Comparison of ENCODE assay signal across 14 cellular contexts in the genomic region with DNA sequence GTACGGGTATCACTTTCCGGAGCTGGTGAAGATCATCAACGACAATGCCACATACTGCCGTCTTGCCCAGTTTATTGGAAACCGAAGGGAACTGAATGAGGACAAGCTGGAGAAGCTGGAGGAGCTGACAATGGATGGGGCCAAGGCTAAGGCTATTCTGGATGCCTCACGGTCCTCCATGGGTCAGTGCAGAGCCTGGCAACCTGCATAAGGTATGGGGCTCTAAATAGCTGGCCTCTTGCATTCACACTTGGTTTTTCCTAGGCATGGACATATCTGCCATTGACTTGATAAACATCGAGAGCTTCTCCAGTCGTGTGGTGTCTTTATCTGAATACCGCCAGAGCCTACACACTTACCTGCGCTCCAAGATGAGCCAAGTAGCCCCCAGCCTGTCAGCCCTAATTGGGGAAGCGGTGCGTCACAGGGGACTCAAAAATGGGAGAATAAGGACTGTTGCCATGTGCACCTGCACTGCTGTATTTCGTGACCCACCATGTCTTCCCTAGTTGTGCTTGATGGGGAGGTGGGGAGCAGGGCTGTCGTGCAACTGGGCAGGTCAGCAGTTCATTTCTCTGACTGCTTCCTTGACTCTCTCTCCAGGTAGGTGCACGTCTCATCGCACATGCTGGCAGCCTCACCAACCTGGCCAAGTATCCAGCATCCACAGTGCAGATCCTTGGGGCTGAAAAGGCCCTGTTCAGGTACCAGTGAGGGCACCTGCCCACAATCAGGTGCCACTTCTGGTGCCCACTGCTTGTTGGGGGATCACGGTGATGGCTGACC. TPM values are rescaled to one million over a fixed set of nuclear protein-coding genes. Genes with fewer than 3 reads are reported as not detected.
DNase-seq lines count a peak whose midpoint lies in the region; ATAC-seq, FAIRE-seq and TF ChIP-seq lines count a peak whose summit lies in the region.
"Had no signal": no experiment of that assay in that cellular context is flagged by ENCODE, and none has a peak within 500 bp of the region (broad histone marks: within the 10 kb centered on the region; RNA-seq: fewer than 3 reads in every experiment).

No MANE protein-coding gene starts in this region.

- no peaks in the 10 kb centered on the region for H3K27me3 Mint-ChIP-seq in CD4-positive, CD25-positive, alpha-beta regulatory T cell

- WGBS in A549 (ENCODE audit: missing lambda C conversion rate) = 95% methylated on average over 17 of the region's 17 CpGs
- 90% methylated on average over 17 of the region's 17 CpGs for WGBS in GM12878 (ENCODE audit: insufficient coverage, insufficient replicate concordance, low lambda C conversion rate, missing lambda C conversion rate)

- RAD21 ChIA-PET in GM12878 (lab: Charles Lee; ENCODE audit: unreplicated experiment) = no interaction called here

- TF ChIP-seq CTCF in A549 (IDR thresholded peaks at IDR 0.05) (no peak), NB4 (IDR thresholded peaks at IDR 0.05; ENCODE audit: low read depth, low read length) (no peak), GM12878 (IDR thresholded peaks at IDR 0.05 in 2 of 3, conservative IDR thresholded peaks at IDR 0.05 in 1 of 3; ENCODE audit: control insufficient read depth in 2 of 3, extremely low read depth in 1 of 3, insufficient read depth in 1 of 3, low read depth in 3 of 3, low read length in 3 of 3) (no peak)

- SMC1A ChIA-PET in GM12878 (lab: Charles Lee; ENCODE audit: uncharacterized antibody, unreplicated experiment) = interaction anchor here (4.9 kb wide), 1 partner anchor 9 kb away, joined by 25 read pairs; the partner anchor contains the start of gene IDH3B

- no TSS peak for BruUV-seq in GM12878 (replicated peaks; lab: Mats Ljungman, UMichigan)

- peaks cover 17% of the 10 kb centered on the region for H4K20me1 ChIP-seq in GM12878 (ENCODE audit: control insufficient read depth, insufficient read depth)

- peaks cover 34% of the 10 kb centered on the region for H3K4me1 ChIP-seq in A549
- peaks cover 34% of the 10 kb centered on the region for H3K4me1 ChIP-seq in CD4-positive, CD25-positive, alpha-beta regulatory T cell (ENCODE audit: control insufficient read depth, insufficient read depth, low read length, poor library complexity, severe bottlenecking)
- peaks cover 13% of the 10 kb centered on the region for H3K4me1 ChIP-seq in GM12878 (ENCODE audit: control insufficient read depth, insufficient read depth, low read length)

- no peak for TF ChIP-seq POLR2A in A549 (IDR thresholded peaks at IDR 0.05; ENCODE audit: low read length)
- peak; percentile 5 for TF ChIP-seq POLR2A in NB4 (IDR thresholded peaks at IDR 0.05; ENCODE audit: extremely low read depth, insufficient read length)
- peak; percentile 57 for TF ChIP-seq POLR2A in GM12878 (IDR thresholded peaks at IDR 0.05; ENCODE audit: low read depth, low read length)

- no peaks in the 10 kb centered on the region for H3K27me3 ChIP-seq in CD4-positive, CD25-positive, alpha-beta regulatory T cell (ENCODE audit: control insufficient read depth, insufficient read depth, low read length)
- H3K27me3 ChIP-seq in GM12878 (replicated peaks in 1 of 2; ENCODE audit: control insufficient read depth in 2 of 2, insufficient read depth in 2 of 2, low read length in 1 of 2) = no peaks in the 10 kb centered on the region
- H3K27me3 ChIP-seq: hepatocyte, neutrophil had no signal

- no peak overlapping the region for H3K4me3 ChIP-seq in A549
- H3K4me3 ChIP-seq in CD4-positive, CD25-positive, alpha-beta regulatory T cell (ENCODE audit: low read depth, low read length) = no peak overlapping the region
- peak overlapping the region; percentile 80 for H3K4me3 ChIP-seq in NB4 (ENCODE audit: low read depth, low read length)
- H3K4me3 ChIP-seq in GM12878 = 0 out of 2 replicates have a peak overlapping the region, but pooled peaks have one; percentile 95
- H3K4me3 ChIP-seq: hepatocyte had no signal

- intact Hi-C loops in GM12878 (cut with micrococcal nuclease; ENCODE audit: unreplicated experiment) (no loop called here), left cardiac atrium (cut with DNase I) (no loop called here)

- ATAC-seq in A549 = no peak
- ATAC-seq in CD4-positive, CD25-positive, alpha-beta regulatory T cell (ENCODE audit: low read depth in 2 of 2) = no peak
- no peak for ATAC-seq in GM12878
- ATAC-seq in left cardiac atrium = no peak
- ATAC-seq in HG03039 (IDR thresholded peaks at IDR 0.05; ENCODE audit: unreplicated experiment) = no peak
- ATAC-seq: esophagus mucosa had no signal

- POLR2A ChIA-PET in A549 (lab: Yijun Ruan, JAX) = interaction anchor here (1.7 kb wide), 1 partner anchor 8 kb away, joined by 11 read pairs; the partner anchor contains the start of gene IDH3B
- POLR2A ChIA-PET in GM12878 (lab: Charles Lee) = interaction anchor here (5.6 kb wide), 1 partner anchor 9 kb away, joined by 47 read pairs; the partner anchor contains the start of gene IDH3B

- no peak overlapping the region for H2AFZ ChIP-seq in GM12878 (ENCODE audit: control insufficient read depth, low read depth, low read length)
- H2AFZ ChIP-seq: hepatocyte had no signal

- DNase-seq in A549 (ENCODE audit: low read depth in 1 of 2, low spot score in 1 of 2) = no peak
- no peak for DNase-seq in CD4-positive, CD25-positive, alpha-beta regulatory T cell
- no peak for DNase-seq in NB4 (ENCODE audit: low read depth)
- no peak for DNase-seq in GM12878 (ENCODE audit: low read depth, low spot score)
- DNase-seq in left cardiac atrium = no peak
- no peak for DNase-seq in NCI-H1694 treated with DMSO at 0.1 percent for 48 hours (lab: John Stamatoyannopoulos, UW)
- no peak for DNase-seq in A172 (ENCODE audit: low spot score)
- DNase-seq: NK-92 treated with Interleukin-12 subunit alpha and Interleukin-12 subunit beta, amount 100 ng/mL, for 24 hours; small intestine had no signal

- in situ Hi-C loops in GM12878 (cut with MboI) = no loop called here

- H3K36me3 Mint-ChIP-seq in CD4-positive, CD25-positive, alpha-beta regulatory T cell = peaks cover 51% of the 10 kb centered on the region

- no peak overlapping the region for H3K27ac Mint-ChIP-seq in CD4-positive, CD25-positive, alpha-beta regulatory T cell

- FAIRE-seq in A549 (lab: Jason Lieb, UNC) (no peak), GM12878 (lab: Jason Lieb, UNC) (no peak)
- FAIRE-seq: colon, small intestine had no signal

- CTCF ChIA-PET in A549 (lab: Yijun Ruan, JAX) (interaction anchor here (1.1 to 13.5 kb wide), 8 partner anchors 7 to 345 kb away, joined by 3 to 165 read pairs (median 6); partner anchors contain the start of gene IDH3B), GM12878 (lab: Yijun Ruan, JAX) (interaction anchor here (1.2 to 1.4 kb wide), 2 partner anchors 10 to 133 kb away, joined by 3 to 4 read pairs; no protein-coding TSS in a partner anchor)

- H3K4me2 ChIP-seq in A549 (peak overlapping the region; percentile 98; the same call in 2 of the 3 replicates), GM12878 (ENCODE audit: control insufficient read depth, insufficient read depth) (peak overlapping the region; percentile 95)
- H3K4me2 ChIP-seq: hepatocyte had no signal

- H3K9me3 ChIP-seq in A549 = no peaks in the 10 kb centered on the region
- no peaks in the 10 kb centered on the region for H3K9me3 ChIP-seq in CD4-positive, CD25-positive, alpha-beta regulatory T cell (ENCODE audit: control insufficient read depth in 2 of 2, low read length in 2 of 2)
- no peaks in the 10 kb centered on the region for H3K9me3 ChIP-seq in GM12878 (replicated peaks; ENCODE audit: control insufficient read depth, insufficient read depth, low read length)
- H3K9me3 ChIP-seq: neutrophil had no signal

- peaks cover 65% of the 10 kb centered on the region for H3K36me3 ChIP-seq in CD4-positive, CD25-positive, alpha-beta regulatory T cell (ENCODE audit: control insufficient read depth, insufficient read depth, low read length)
- peaks cover 29 to 40% of the 10 kb centered on the region in 2 experiments for H3K36me3 ChIP-seq in GM12878 (ENCODE audit: control insufficient read depth in 2 of 2, insufficient read depth in 2 of 2, low read length in 1 of 2)

- H3K9me3 Mint-ChIP-seq in CD4-positive, CD25-positive, alpha-beta regulatory T cell = no peaks in the 10 kb centered on the region

- TF ChIP-seq EP300 in A549 (IDR thresholded peaks at IDR 0.05) = no peak
- no peak for TF ChIP-seq EP300 in GM12878 (IDR thresholded peaks at IDR 0.05; ENCODE audit: borderline replicate concordance in 1 of 2, control insufficient read depth in 1 of 2, low read depth in 2 of 2, low read length in 2 of 2)

- H3K79me2 ChIP-seq in GM12878 (ENCODE audit: control insufficient read depth, insufficient read depth, low read length) = peaks cover 52% of the 10 kb centered on the region

- H3K27ac ChIP-seq in A549 (no peak overlapping the region), GM12878 (ENCODE audit: control insufficient read depth, insufficient read depth) (no peak overlapping the region)
- H3K27ac ChIP-seq in CD4-positive, CD25-positive, alpha-beta regulatory T cell (ENCODE audit: insufficient read depth, low read length, poor library complexity, severe bottlenecking) = no peak overlapping the region
- H3K27ac ChIP-seq: hepatocyte, neutrophil had no signal

- H3K4me3 Mint-ChIP-seq in CD4-positive, CD25-positive, alpha-beta regulatory T cell = peak overlapping the region; percentile 16 to 93 (median 64)

- TF ChIP-seq RAD21 in A549 (conservative IDR thresholded peaks at IDR 0.05 in 1 of 2, IDR thresholded peaks at IDR 0.05 in 1 of 2) = no peak
- TF ChIP-seq RAD21 in GM12878 (IDR thresholded peaks at IDR 0.05; ENCODE audit: insufficient read depth, low read depth, low read length) = no peak

- no peak overlapping the region for H3K9ac ChIP-seq in GM12878 (ENCODE audit: control insufficient read depth, insufficient read depth, low read length)

- H3K4me1 Mint-ChIP-seq in CD4-positive, CD25-positive, alpha-beta regulatory T cell = peaks cover 9 to 33% (median 17%) of the 10 kb centered on the region in 4 donors

RNA-seq across cellular contexts. Expression of gene NOP56, which starts 3.1 kb away (rescaled TPM):
- polyA plus RNA-seq in A549 (2011; rRNA removed) (471 and 571 TPM in 2 replicates), A549 (2017; fragmentation: RNase III; extraction: RNeasy Plus Mini Kit Qiagen cat#74134 plus additional on column Dnase treatment) (658 to 761 TPM (median 681 TPM) in 3 replicates), GM12878 (2011; rRNA removed) (218 and 254 TPM in 2 replicates), GM12878 (2014; fragmentation: Illumina TruSeq; extraction: Trizol) (550 and 607 TPM in 2 replicates), GM12878 (2014; fragmentation: Nextera tagmentation; extraction: Ambion mirVana) (100 to 1,000 TPM; 368 to 439 TPM), GM12878 (2014; rRNA removed) (371 and 408 TPM in 2 replicates), GM12878 (2016; fragmentation: Nextera tagmentation; extraction: Ambion mirVana) (100 to 1,000 TPM; 524 to 544 TPM)
- polyA plus RNA-seq in A549 (2012; cell fraction: cytosol; rRNA removed) = 493 and 522 TPM in 2 replicates
- 926 and 1,083 TPM in 2 replicates for polyA plus RNA-seq in A549 (2012; cell fraction: nucleus; rRNA removed)
- polyA minus RNA-seq in A549 (2011; rRNA and poly(A)+ RNA removed) = 526 and 546 TPM in 2 replicates
- total RNA-seq in CD4-positive, CD25-positive, alpha-beta regulatory T cell = 249 TPM
- polyA plus RNA-seq in CD4-positive, CD25-positive, alpha-beta regulatory T cell = 100 to 1,000 TPM in 3 of 4 donors, 10 to 100 TPM in 1; 91.8 to 106 (median 103) TPM
- total RNA-seq in GM12878 (2013; cell fraction: nucleolus; rRNA removed) = 254 and 257 TPM in 2 replicates
- total RNA-seq in GM12878 (2014; rRNA removed) (440 and 489 TPM in 2 replicates), GM12878 (2014; rRNA removed; fragmentation: Illumina TruSeq; extraction: Trizol) (502 and 535 TPM in 2 replicates), GM12878 (2021) (409 and 424 TPM in 2 replicates), left cardiac atrium (10 to 100 TPM; 63.3 to 91.3 TPM)
- polyA plus RNA-seq in GM12878 (2011; ENCODE audit: low read depth) = 171 TPM
- polyA plus RNA-seq in GM12878 (2011; cell fraction: cytosol; rRNA removed) = 225 and 235 TPM in 2 replicates
- polyA plus RNA-seq in GM12878 (2011; cell fraction: nucleus; rRNA removed) = 739 and 811 TPM in 2 replicates
- polyA plus RNA-seq in GM12878 (2012) = 189 and 258 TPM in 2 replicates
- 286 and 315 TPM in 2 replicates for polyA minus RNA-seq in GM12878 (2011; rRNA and poly(A)+ RNA removed)
- 94.6 and 146 TPM in 2 replicates for polyA minus RNA-seq in GM12878 (2011; cell fraction: cytosol; rRNA and poly(A)+ RNA removed)
- polyA minus RNA-seq in GM12878 (2011; cell fraction: nucleus; rRNA and poly(A)+ RNA removed) = 316 and 496 TPM in 2 replicates
- total RNA-seq in A172 (2014; rRNA removed; shearing (Covaris generic)) = 210 and 227 TPM in 2 replicates

RNA-seq across cellular contexts. Expression of gene IDH3B, which starts 8.5 kb away (rescaled TPM):
- polyA plus RNA-seq in A549 (2011; rRNA removed) (188 and 200 TPM in 2 replicates), A549 (2017; fragmentation: RNase III; extraction: RNeasy Plus Mini Kit Qiagen cat#74134 plus additional on column Dnase treatment) (141 to 154 TPM (median 149 TPM) in 3 replicates), GM12878 (2011; rRNA removed) (145 and 177 TPM in 2 replicates), GM12878 (2014; fragmentation: Illumina TruSeq; extraction: Trizol) (98.3 and 101 TPM in 2 replicates), GM12878 (2014; fragmentation: Nextera tagmentation; extraction: Ambion mirVana) (10 to 100 TPM; 65.3 to 87.1 TPM), GM12878 (2014; rRNA removed) (134 and 144 TPM in 2 replicates), GM12878 (2016; fragmentation: Nextera tagmentation; extraction: Ambion mirVana) (100 to 1,000 TPM; 149 to 167 TPM)
- 252 and 259 TPM in 2 replicates for polyA plus RNA-seq in A549 (2012; cell fraction: cytosol; rRNA removed)
- 494 and 609 TPM in 2 replicates for polyA plus RNA-seq in A549 (2012; cell fraction: nucleus; rRNA removed)
- polyA minus RNA-seq in A549 (2011; rRNA and poly(A)+ RNA removed) = 164 and 170 TPM in 2 replicates
- total RNA-seq in CD4-positive, CD25-positive, alpha-beta regulatory T cell = 113 TPM
- 100 to 1,000 TPM; 106 to 117 (median 110) TPM for polyA plus RNA-seq in CD4-positive, CD25-positive, alpha-beta regulatory T cell
- total RNA-seq in GM12878 (2013; cell fraction: nucleolus; rRNA removed) = 83.2 and 91.2 TPM in 2 replicates
- total RNA-seq in GM12878 (2014; rRNA removed) (131 and 136 TPM in 2 replicates), GM12878 (2014; rRNA removed; fragmentation: Illumina TruSeq; extraction: Trizol) (84.7 and 90.5 TPM in 2 replicates), GM12878 (2021) (109 and 110 TPM in 2 replicates), left cardiac atrium (100 to 1,000 TPM; 149 to 166 TPM)
- 112 TPM for polyA plus RNA-seq in GM12878 (2011; ENCODE audit: low read depth)
- polyA plus RNA-seq in GM12878 (2011; cell fraction: cytosol; rRNA removed) = 211 and 226 TPM in 2 replicates
- polyA plus RNA-seq in GM12878 (2011; cell fraction: nucleus; rRNA removed) = 484 and 526 TPM in 2 replicates
- 102 and 111 TPM in 2 replicates for polyA plus RNA-seq in GM12878 (2012)
- polyA minus RNA-seq in GM12878 (2011; rRNA and poly(A)+ RNA removed) = 159 and 168 TPM in 2 replicates
- 34.7 and 40.0 TPM in 2 replicates for polyA minus RNA-seq in GM12878 (2011; cell fraction: cytosol; rRNA and poly(A)+ RNA removed)
- 69.9 and 95.9 TPM in 2 replicates for polyA minus RNA-seq in GM12878 (2011; cell fraction: nucleus; rRNA and poly(A)+ RNA removed)
- 258 and 260 TPM in 2 replicates for total RNA-seq in A172 (2014; rRNA removed; shearing (Covaris generic))

RNA-seq across cellular contexts. Expression of gene EBF4, which starts 37.1 kb away (rescaled TPM):
- polyA plus RNA-seq in A549 (2011; rRNA removed) (2.2 and 2.9 TPM in 2 replicates), A549 (2017; fragmentation: RNase III; extraction: RNeasy Plus Mini Kit Qiagen cat#74134 plus additional on column Dnase treatment) (1.5 to 3.2 TPM (median 2.8 TPM) in 3 replicates), GM12878 (2011; rRNA removed) (not detected in 2 replicates), GM12878 (2014; fragmentation: Illumina TruSeq; extraction: Trizol) (not detected in 2 replicates), GM12878 (2014; fragmentation: Nextera tagmentation; extraction: Ambion mirVana) (not detected), GM12878 (2014; rRNA removed) (not detected in 2 replicates), GM12878 (2016; fragmentation: Nextera tagmentation; extraction: Ambion mirVana) (not detected)
- 1.1 and 1.8 TPM in 2 replicates for polyA plus RNA-seq in A549 (2012; cell fraction: cytosol; rRNA removed)
- 7.8 and 8.6 TPM in 2 replicates for polyA plus RNA-seq in A549 (2012; cell fraction: nucleus; rRNA removed)
- 2.6 and 4.5 TPM in 2 replicates for polyA minus RNA-seq in A549 (2011; rRNA and poly(A)+ RNA removed)
- 1.8 TPM for total RNA-seq in CD4-positive, CD25-positive, alpha-beta regulatory T cell
- polyA plus RNA-seq in CD4-positive, CD25-positive, alpha-beta regulatory T cell = under 1 TPM in 2 of 4 donors, not detected in 2; 0.36 to 0.76 TPM
- not detected in 2 replicates for total RNA-seq in GM12878 (2013; cell fraction: nucleolus; rRNA removed)
- total RNA-seq in GM12878 (2014; rRNA removed) (not detected in 2 replicates), GM12878 (2014; rRNA removed; fragmentation: Illumina TruSeq; extraction: Trizol) (not detected in 2 replicates), GM12878 (2021) (0.13 TPM in 1 of 2 replicates, not detected in the other), left cardiac atrium (1 to 10 TPM; 4.4 to 6.5 TPM)
- not detected for polyA plus RNA-seq in GM12878 (2011; ENCODE audit: low read depth)
- not detected in 2 replicates for polyA plus RNA-seq in GM12878 (2011; cell fraction: cytosol; rRNA removed)
- polyA plus RNA-seq in GM12878 (2011; cell fraction: nucleus; rRNA removed) = not detected in 2 replicates
- polyA plus RNA-seq in GM12878 (2012) = 0.06 and 0.22 TPM in 2 replicates
- not detected in 2 replicates for polyA minus RNA-seq in GM12878 (2011; rRNA and poly(A)+ RNA removed)
- polyA minus RNA-seq in GM12878 (2011; cell fraction: cytosol; rRNA and poly(A)+ RNA removed) = not detected in 2 replicates
- not detected in 2 replicates for polyA minus RNA-seq in GM12878 (2011; cell fraction: nucleus; rRNA and poly(A)+ RNA removed)
- 5.2 and 7.2 TPM in 2 replicates for total RNA-seq in A172 (2014; rRNA removed; shearing (Covaris generic))

Comparison
In these comparisons a context has a peak if more than half of its experiments do, and no peak if none do; other contexts are left out.
1. H3K4me3 ChIP-seq: peak in NB4 (single experiment) and GM12878 (single experiment); none in A549 (single experiment) and CD4-positive, CD25-positive, alpha-beta regulatory T cell (single experiment).
2. Of the 24 proteins assayed by ChIP-seq in both GM12878 and A549: peak only in GM12878: POLR2A; only in A549: POLR2AphosphoS2; in both: none; in neither: 22.